8 cellular contexts compared by ENCODE assay signal in the genomic region with DNA sequence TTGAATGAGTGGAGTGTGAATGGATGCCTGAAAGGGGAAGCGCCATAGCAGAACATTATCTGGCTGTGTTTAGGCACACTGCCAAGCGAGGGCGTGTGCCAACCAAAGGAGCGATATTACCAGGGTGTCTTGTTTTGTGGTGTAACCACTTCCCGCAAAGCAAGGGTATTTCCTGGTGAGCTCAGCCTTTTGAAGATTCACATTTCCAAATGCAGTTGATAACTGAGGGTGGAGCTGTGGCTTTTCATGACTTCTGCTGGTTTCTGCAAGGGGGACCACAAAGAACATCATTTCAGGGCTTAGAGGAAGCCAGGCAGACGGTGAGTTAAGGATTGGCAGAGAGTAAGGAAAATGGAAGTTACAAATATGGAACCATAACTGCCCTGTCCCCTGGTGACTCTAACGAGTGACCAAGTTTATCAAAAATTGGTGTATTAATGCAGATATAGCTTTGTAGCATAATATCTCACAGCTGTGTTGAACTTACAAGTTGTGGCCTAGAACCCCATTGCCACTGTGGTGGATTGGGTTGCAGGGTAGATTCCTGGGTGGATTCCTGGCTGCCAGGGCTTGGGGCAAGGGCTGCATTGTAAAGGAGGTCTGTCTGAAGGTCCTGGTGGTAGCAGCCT.
DNase-seq lines count a peak whose midpoint lies in the region; ATAC-seq and TF ChIP-seq lines count a peak whose summit lies in the region.

No MANE protein-coding gene starts in this region.

- no peak for TF ChIP-seq CTCF in fibroblast of pulmonary artery (IDR thresholded peaks at IDR 0.05; ENCODE audit: low read length, missing control alignments)

- DNase-seq in OCI-M1 (lab: John Stamatoyannopoulos, UW) (peak; percentile 97), fibroblast of pulmonary artery (ENCODE audit: low read depth) (peak; percentile 85), NCI-H526 (lab: John Stamatoyannopoulos, UW) (no peak)
- DNase-seq in activated T-cell treated with anti-CD3 and anti-CD28 coated beads, Interleukin-2, amount 50 U/mL, for 1 hour, result peak; percentile 78
- peak; percentile 59 to 74 for DNase-seq in stimulated activated CD4-positive, alpha-beta T cell treated with anti-CD3 and anti-CD28 coated beads, Interleukin-15, amount 100 ng/mL, for 1 hour (ENCODE audit: low read depth in 1 of 2, low spot score in 1 of 2)

- no peak overlapping the region for H3K4me3 ChIP-seq in fibroblast of pulmonary artery (replicated peaks; ENCODE audit: low read depth, low read length)

- ATAC-seq in GM18498 (IDR thresholded peaks at IDR 0.05; ENCODE audit: unreplicated experiment) (peak; percentile 81), HG03432 (IDR thresholded peaks at IDR 0.05; ENCODE audit: unreplicated experiment) (peak; percentile 81), GM21390 (IDR thresholded peaks at IDR 0.05; ENCODE audit: unreplicated experiment) (no peak)

Comparison
In these comparisons a context has a peak if more than half of its experiments do, and no peak if none do; other contexts are left out.
1. DNase-seq: peak in OCI-M1 (single experiment), activated T-cell treated with anti-CD3 and anti-CD28 coated beads, Interleukin-2, amount 50 U/mL, for 1 hour (single experiment), fibroblast of pulmonary artery (single experiment) and stimulated activated CD4-positive, alpha-beta T cell treated with anti-CD3 and anti-CD28 coated beads, Interleukin-15, amount 100 ng/mL, for 1 hour (2 of 2); none in NCI-H526 (0 of 2).